ENCODE assay signal across 8 cellular contexts in genomic region chr3:179421500-179421899, GRCh38. TPM values are rescaled to one million over a fixed set of nuclear protein-coding genes. Genes with fewer than 3 reads are reported as not detected.
DNase-seq lines count a peak whose midpoint lies in the region; ATAC-seq and TF ChIP-seq lines count a peak whose summit lies in the region.

No MANE protein-coding gene starts in this region.

- H3K79me2 ChIP-seq in OCI-LY7 (ENCODE audit: insufficient read depth, low read depth, low read length): no peaks in the 10 kb centered on the region

- no peaks in the 10 kb centered on the region for H3K4me1 ChIP-seq in OCI-LY7 (ENCODE audit: insufficient read depth, low read length, poor library complexity, severe bottlenecking)

- no peak overlapping the region for H3K27ac ChIP-seq in OCI-LY7 (ENCODE audit: low read depth, low read length, poor library complexity, severe bottlenecking)

- POLR2A ChIA-PET in OCI-LY7 (lab: Charles Lee): interaction anchor here (0.6 kb wide), 1 partner anchor 181 kb away, joined by 3 read pairs; no protein-coding TSS in a partner anchor

- CTCF ChIA-PET in OCI-LY7 (lab: Charles Lee; ENCODE audit: unreplicated experiment): no interaction called here

- ATAC-seq in GM21381 (IDR thresholded peaks at IDR 0.05; ENCODE audit: unreplicated experiment): no peak
- ATAC-seq in GM18907 (IDR thresholded peaks at IDR 0.05; ENCODE audit: unreplicated experiment): no peak
- ATAC-seq in HG02840 (IDR thresholded peaks at IDR 0.05; ENCODE audit: low FRiP score, unreplicated experiment): no peak

- no peaks in the 10 kb centered on the region for H3K9me3 ChIP-seq in OCI-LY7 (ENCODE audit: low read length)

- no peak overlapping the region for H2AFZ ChIP-seq in OCI-LY7 (ENCODE audit: low read length)

- no TSS peak for BruUV-seq in OCI-LY7 (replicated peaks; lab: Mats Ljungman, UMichigan)

- no peak overlapping the region for H3K4me2 ChIP-seq in OCI-LY7 (ENCODE audit: low read length)

- H3K36me3 ChIP-seq in OCI-LY7 (ENCODE audit: insufficient read depth, low read length): no peaks in the 10 kb centered on the region

- DNase-seq in EL: peak; percentile 14
- peak; percentile 21 for DNase-seq in OCI-LY7 (ENCODE audit: low spot score)
- peak; percentile 73 for DNase-seq in fibroblast of peridontal ligament (ENCODE audit: extremely low read depth)
- peak; percentile 84 for DNase-seq in pons (ENCODE audit: low spot score)
- DNase-seq in stimulated activated CD4-positive, alpha-beta T cell treated with anti-CD3 and anti-CD28 coated beads, Interleukin-2, amount 100 ng/mL, for 48 hours: no peak

- H3K9me2 ChIP-seq in OCI-LY7 (ENCODE audit: insufficient read depth, low read length): no peaks in the 10 kb centered on the region

- no peak overlapping the region for H3K4me3 ChIP-seq in OCI-LY7 (ENCODE audit: low read depth, low read length, poor library complexity, severe bottlenecking)

- no peaks in the 10 kb centered on the region for H4K20me1 ChIP-seq in OCI-LY7 (ENCODE audit: insufficient read depth, low read length)

- peak; percentile 61 for TF ChIP-seq CTCF in OCI-LY7 (conservative IDR thresholded peaks at IDR 0.05; ENCODE audit: low read length)

- intact Hi-C loops in OCI-LY7 (cut with micrococcal nuclease; ENCODE audit: unreplicated experiment): loop anchor here (1.0 kb wide), 1 partner anchor 137 kb away; no protein-coding TSS in a partner anchor

RNA-seq across cellular contexts. Expression of gene GNB4, which starts 29.8 kb away (rescaled TPM):
- 3.0 and 3.7 TPM in 2 replicates for total RNA-seq in OCI-LY7 (2014; rRNA removed; shearing (Covaris generic))
- total RNA-seq in OCI-LY7 (2022): 9.5 and 16.2 TPM in 2 replicates

Comparison
In these comparisons a context has a peak if more than half of its experiments do, and no peak if none do; other contexts are left out.
1. DNase-seq: peak in EL (single experiment), OCI-LY7 (single experiment), fibroblast of peridontal ligament (single experiment) and pons (single experiment); none in stimulated activated CD4-positive, alpha-beta T cell treated with anti-CD3 and anti-CD28 coated beads, Interleukin-2, amount 100 ng/mL, for 48 hours (0 of 2).